ENCODE assay signal across 28 cellular contexts in genomic region chr4:544386-545105, GRCh38. TPM values are rescaled to one million over a fixed set of nuclear protein-coding genes. Genes with fewer than 3 reads are reported as not detected.
"Had no signal": no experiment of that assay in that cellular context is flagged by ENCODE, and none has a peak within 500 bp of the region (broad histone marks: within the 10 kb centered on the region; RNA-seq: fewer than 3 reads in every experiment).

No MANE protein-coding gene starts in this region.

- H3K4me1 Mint-ChIP-seq: activated CD4-positive, alpha-beta memory T cell treated with anti-CD3 and anti-CD28 coated beads, Interleukin-2, amount 10 ng/mL, durations not matched to agents 7 days and 5 days; activated CD4-positive, alpha-beta T cell treated with anti-CD3 and anti-CD28 coated beads for 36 hours; activated naive CD8-positive, alpha-beta T cell treated with anti-CD3 and anti-CD28 coated beads, Interleukin-2, amount 50 U/mL, for 24 hours had no signal

- H3K27ac ChIP-seq: ascending aorta, body of pancreas, KMS-11, Peyer's patch, RWPE1, SJCRH30, WERI-Rb-1 had no signal

- DNase-seq: activated CD4-positive, alpha-beta memory T cell treated with anti-CD3 and anti-CD28 coated beads, Interleukin-2, amount 10 ng/mL, durations not matched to agents 7 days and 5 days; activated CD4-positive, alpha-beta T cell treated with anti-CD3 and anti-CD28 coated beads for 36 hours; activated CD4-positive, alpha-beta T cell treated with anti-CD3 and anti-CD28 coated beads, Interleukin-2, amount 50 U/mL, for 1 hour; activated CD8-positive, alpha-beta memory T cell treated with anti-CD3 and anti-CD28 coated beads, Interleukin-2, amount 50 U/mL, for 4 hours; activated naive CD4-positive, alpha-beta T cell treated with Interleukin-2 at 50 U/mL for 16 hours; activated naive CD8-positive, alpha-beta T cell treated with anti-CD3 and anti-CD28 coated beads, Interleukin-2, amount 50 U/mL, for 24 hours; activated T-cell treated with anti-CD3 and anti-CD28 coated beads, Interleukin-2, amount 50 U/mL, for 1 hour; amniotic stem cell; body of pancreas; MV-4-11; NCI-H1092 treated with DMSO at 0.1 percent for 48 hours; NCI-H1436; NCI-H1694 treated with DMSO at 0.1 percent for 48 hours; NCI-H2029 treated with DMSO at 0.1 percent for 48 hours; NCI-H510A treated with DMSO at 0.1 percent for 48 hours; Right ventricle myocardium superior; SJCRH30; SK-N-SH; T-helper 1 cell; WERI-Rb-1 had no signal

- H3K27ac Mint-ChIP-seq: activated CD4-positive, alpha-beta memory T cell treated with anti-CD3 and anti-CD28 coated beads, Interleukin-2, amount 10 ng/mL, durations not matched to agents 7 days and 5 days; activated CD4-positive, alpha-beta T cell treated with anti-CD3 and anti-CD28 coated beads for 36 hours; activated naive CD4-positive, alpha-beta T cell treated with anti-CD3 and anti-CD28 coated beads, Interleukin-2, amount 50 U/mL, for 72 hours; activated naive CD8-positive, alpha-beta T cell treated with anti-CD3 and anti-CD28 coated beads, Interleukin-2, amount 50 U/mL, for 24 hours had no signal

- H3K9me3 ChIP-seq: ascending aorta, body of pancreas, Peyer's patch, SJCRH30, SK-N-SH had no signal

- H3K9ac ChIP-seq: KMS-11, SK-N-SH had no signal

- H3K9me2 ChIP-seq: SK-N-SH had no signal

- H3K4me3 Mint-ChIP-seq: activated CD4-positive, alpha-beta memory T cell treated with anti-CD3 and anti-CD28 coated beads, Interleukin-2, amount 10 ng/mL, durations not matched to agents 7 days and 5 days; activated CD4-positive, alpha-beta T cell treated with anti-CD3 and anti-CD28 coated beads for 36 hours; activated naive CD8-positive, alpha-beta T cell treated with anti-CD3 and anti-CD28 coated beads, Interleukin-2, amount 50 U/mL, for 24 hours had no signal

- FAIRE-seq: bronchial epithelial cell had no signal

- H3K4me3 ChIP-seq: ascending aorta, body of pancreas, Peyer's patch, SJCRH30 had no signal

- H3K36me3 ChIP-seq: ascending aorta, Peyer's patch, SJCRH30, WERI-Rb-1 had no signal

- H3K27me3 Mint-ChIP-seq: activated CD4-positive, alpha-beta memory T cell treated with anti-CD3 and anti-CD28 coated beads, Interleukin-2, amount 10 ng/mL, durations not matched to agents 7 days and 5 days had no signal

- H3K27me3 ChIP-seq: ascending aorta, body of pancreas, Peyer's patch had no signal

- H3K4me2 ChIP-seq: KMS-11, SK-N-SH had no signal

- H3K4me1 ChIP-seq: ascending aorta, body of pancreas, Peyer's patch, SJCRH30 had no signal

- ATAC-seq: activated CD4-positive, alpha-beta T cell treated with anti-CD3 and anti-CD28 coated beads for 36 hours; activated naive CD4-positive, alpha-beta T cell treated with anti-CD3 and anti-CD28 coated beads, Interleukin-2, amount 50 U/mL, for 72 hours; activated naive CD8-positive, alpha-beta T cell treated with anti-CD3 and anti-CD28 coated beads, Interleukin-2, amount 50 U/mL, for 24 hours; body of pancreas had no signal

RNA-seq across cellular contexts. Expression of gene TMEM271, which starts 31.5 kb away (rescaled TPM):
- total RNA-seq: activated CD4-positive, alpha-beta memory T cell treated with anti-CD3 and anti-CD28 coated beads, Interleukin-2, amount 10 ng/mL, durations not matched to agents 7 days and 5 days; activated CD4-positive, alpha-beta T cell treated with anti-CD3 and anti-CD28 coated beads for 36 hours; activated naive CD4-positive, alpha-beta T cell treated with anti-CD3 and anti-CD28 coated beads, Interleukin-2, amount 50 U/mL, for 72 hours; ascending aorta; body of pancreas; bronchial epithelial cell; MCF 10A; Peyer's patch; Right ventricle myocardium superior; T-helper 2 cell treated with Interferon-gamma antibody and Interleukin-4, amounts not matched to agents 100 ng/mL and 5 ng/mL, for 36 hours had no signal
- polyA plus RNA-seq: SK-N-SH had no signal
